2 cellular contexts compared by ENCODE assay signal in genomic region chr1:234758851-234759250, GRCh38.
TF ChIP-seq lines count a peak whose summit lies in the region.

No MANE protein-coding gene starts in this region.

TF ChIP-seq in H1, 55 proteins besides CTCF, POLR2A, EP300 and RAD21:
- TF ChIP-seq SIN3A (conservative IDR thresholded peaks at IDR 0.05 in 1 of 2, IDR thresholded peaks at IDR 0.05 in 1 of 2; ENCODE audit: low read depth in 1 of 2, low read length in 2 of 2) (no peak), TAF7 (optimal IDR thresholded peaks at IDR 0.05; ENCODE audit: borderline replicate concordance, low read depth, low read length) (no peak), RFX5 (IDR thresholded peaks at IDR 0.05; ENCODE audit: borderline replicate concordance, low read depth, low read length) (no peak), USF2 (IDR thresholded peaks at IDR 0.05; ENCODE audit: low read length) (no peak), SRF (IDR thresholded peaks at IDR 0.05; ENCODE audit: low read depth, low read length) (no peak), KDM4A (IDR thresholded peaks at IDR 0.05; ENCODE audit: low read depth, low read length, severe bottlenecking) (no peak), RBBP5 (IDR thresholded peaks at IDR 0.05; ENCODE audit: borderline replicate concordance, low read depth, low read length) (no peak)

TF ChIP-seq in HepG2, 621 proteins besides CTCF, POLR2A, EP300 and RAD21:
- TF ChIP-seq ZFP36L1 (CRISPR knock-in tag; IDR thresholded peaks at IDR 0.05) (no peak), CBX5 (CRISPR knock-in tag; IDR thresholded peaks at IDR 0.05; ENCODE audit: borderline replicate concordance) (no peak), RFXANK (CRISPR knock-in tag; IDR thresholded peaks at IDR 0.05) (no peak), HMGA1 (CRISPR knock-in tag; conservative IDR thresholded peaks at IDR 0.05) (no peak), ZNF256 (CRISPR knock-in tag; conservative IDR thresholded peaks at IDR 0.05) (no peak), KLF6 (CRISPR knock-in tag; IDR thresholded peaks at IDR 0.05) (no peak), EED (CRISPR knock-in tag; IDR thresholded peaks at IDR 0.05) (no peak), ZNF468 (CRISPR knock-in tag; IDR thresholded peaks at IDR 0.05) (no peak), ZNF232 (CRISPR knock-in tag; IDR thresholded peaks at IDR 0.05; ENCODE audit: borderline replicate concordance) (no peak), THYN1 (CRISPR knock-in tag; IDR thresholded peaks at IDR 0.05; ENCODE audit: borderline replicate concordance, low read depth) (no peak), ZNF207 (IDR thresholded peaks at IDR 0.05; ENCODE audit: borderline replicate concordance) (no peak), TRAFD1 (CRISPR knock-in tag; IDR thresholded peaks at IDR 0.05; ENCODE audit: borderline replicate concordance) (no peak), NRL (CRISPR knock-in tag; IDR thresholded peaks at IDR 0.05; ENCODE audit: borderline replicate concordance) (no peak), ELF4 (CRISPR knock-in tag; IDR thresholded peaks at IDR 0.05; ENCODE audit: borderline replicate concordance) (no peak), ARID5B (CRISPR knock-in tag; IDR thresholded peaks at IDR 0.05) (no peak), STAG1 (CRISPR knock-in tag; IDR thresholded peaks at IDR 0.05) (no peak), FOXP4 (CRISPR knock-in tag; IDR thresholded peaks at IDR 0.05) (no peak), KAT7 (CRISPR knock-in tag; IDR thresholded peaks at IDR 0.05; ENCODE audit: borderline replicate concordance) (no peak)
